ENCODE assay signal across 1 cellular context in the genomic region with DNA sequence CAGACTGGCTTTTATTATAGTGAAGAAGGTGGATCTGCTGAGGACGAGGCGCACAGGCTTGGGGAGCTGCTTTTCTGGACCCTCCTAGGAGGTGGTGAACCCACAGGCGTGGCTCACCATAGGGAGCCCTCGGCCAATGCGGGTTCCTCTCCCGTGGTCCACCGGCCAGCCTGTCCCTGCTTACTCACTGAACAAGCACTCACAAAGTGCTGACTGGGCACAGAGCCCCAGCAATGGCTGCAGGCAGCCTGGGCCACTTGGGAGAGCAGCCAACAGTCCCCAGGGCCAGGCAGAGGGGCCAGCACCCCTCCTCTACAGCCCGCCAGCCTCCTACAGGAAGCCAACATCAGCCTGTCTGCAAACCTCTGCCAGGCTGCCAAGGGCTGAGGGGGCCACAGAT.
TF ChIP-seq lines count a peak whose summit lies in the region.

No MANE protein-coding gene starts in this region.

TF ChIP-seq in K562, 482 proteins besides CTCF, POLR2A, EP300 and RAD21:
- TF ChIP-seq FOXK1 (CRISPR knock-in tag; IDR thresholded peaks at IDR 0.05; ENCODE audit: borderline replicate concordance) (no peak), ZBTB7A (IDR thresholded peaks at IDR 0.05; ENCODE audit: borderline replicate concordance, control insufficient read depth, low read depth, low read length) (no peak), MAFK (IDR thresholded peaks at IDR 0.05; ENCODE audit: low read length) (peak; percentile 37), MBD2 (IDR thresholded peaks at IDR 0.05; ENCODE audit: borderline replicate concordance, low read depth) (no peak), ZNF316 (IDR thresholded peaks at IDR 0.05) (peak; percentile 54; the same call in 1 of the 2 replicates), SMAD2 (IDR thresholded peaks at IDR 0.05; ENCODE audit: low read depth, low read length) (no peak), C11orf30 (IDR thresholded peaks at IDR 0.05; ENCODE audit: low read depth) (peak; percentile 55; the same call in 1 of the 2 replicates), PCBP1 (IDR thresholded peaks at IDR 0.05; ENCODE audit: low read depth, low read length, poor library complexity, severe bottlenecking) (no peak)
